15 cellular contexts compared by ENCODE assay signal in genomic region chr1:20614130-20614579, GRCh38. TPM values are rescaled to one million over a fixed set of nuclear protein-coding genes. Genes with fewer than 3 reads are reported as not detected.
DNase-seq lines count a peak whose midpoint lies in the region; ATAC-seq and TF ChIP-seq lines count a peak whose summit lies in the region.
"Had no signal": no experiment of that assay in that cellular context is flagged by ENCODE, and none has a peak within 500 bp of the region (broad histone marks: within the 10 kb centered on the region; RNA-seq: fewer than 3 reads in every experiment).

No MANE protein-coding gene starts in this region.

- H3K9me2 ChIP-seq in GM23338 (ENCODE audit: insufficient read depth) = no peaks in the 10 kb centered on the region

- H3K4me3 Mint-ChIP-seq in GM23338 = no peak overlapping the region
- H3K4me3 Mint-ChIP-seq: activated CD4-positive, alpha-beta memory T cell treated with anti-CD3 and anti-CD28 coated beads for 36 hours had no signal

- H2AFZ ChIP-seq in GM23338 = peak overlapping the region; percentile 90

- peaks cover 4% of the 10 kb centered on the region for H3K27me3 Mint-ChIP-seq in GM23338 (ENCODE audit: insufficient read depth, low read depth, poor library complexity)

- TF ChIP-seq CTCF in GM23338 (conservative IDR thresholded peaks at IDR 0.05; ENCODE audit: low read depth in 2 of 2) = no peak
- TF ChIP-seq CTCF in foreskin keratinocyte (conservative IDR thresholded peaks at IDR 0.05) = no peak
- TF ChIP-seq CTCF in sigmoid colon (IDR thresholded peaks at IDR 0.05) = no peak

- H3K27ac Mint-ChIP-seq in GM23338 = peak overlapping the region; percentile 13
- H3K27ac Mint-ChIP-seq: activated CD4-positive, alpha-beta memory T cell treated with anti-CD3 and anti-CD28 coated beads for 36 hours had no signal

- TF ChIP-seq POLR2A in sigmoid colon (IDR thresholded peaks at IDR 0.05) = no peak

- H3K79me2 ChIP-seq in GM23338 (replicated peaks; ENCODE audit: insufficient read depth) = no peaks in the 10 kb centered on the region

- no peaks in the 10 kb centered on the region for H4K20me1 ChIP-seq in GM23338 (replicated peaks; ENCODE audit: insufficient read depth)
- H4K20me1 ChIP-seq: BLaER1 had no signal

- DNase-seq in GM23338 (ENCODE audit: low spot score) = no peak
- DNase-seq in foreskin keratinocyte = no peak
- no peak for DNase-seq in sigmoid colon
- no peak for DNase-seq in SIG-M5 (lab: John Stamatoyannopoulos, UW)
- no peak for DNase-seq in NCI-H446 treated with DMSO at 0.1 percent for 48 hours (lab: John Stamatoyannopoulos, UW)
- no peak for DNase-seq in activated gamma-delta T cell (lab: John Stamatoyannopoulos, UW)
- DNase-seq: activated CD4-positive, alpha-beta memory T cell treated with anti-CD3 and anti-CD28 coated beads for 36 hours; activated effector memory CD4-positive, alpha-beta T cell treated with anti-CD3 and anti-CD28 coated beads, Interleukin-2, amount 50 U/mL, for 16 hours; DND-41; ovary had no signal

- ATAC-seq in GM23338 = no peak
- no peak for ATAC-seq in SK-N-SH treated with all-trans-retinoic acid at 6 μM for 48 hours
- ATAC-seq in foreskin keratinocyte = no peak
- ATAC-seq in HG03457 (IDR thresholded peaks at IDR 0.05; ENCODE audit: unreplicated experiment) = no peak
- ATAC-seq: body of pancreas had no signal

- H3K27ac ChIP-seq in GM23338 (ENCODE audit: low read depth) (peak overlapping the region; percentile 79), foreskin keratinocyte (peak overlapping the region; percentile 84), sigmoid colon (peak overlapping the region; percentile 59 to 79 (median 76))
- H3K27ac ChIP-seq: BLaER1, body of pancreas, ovary had no signal

- H3K4me2 ChIP-seq in GM23338 = no peak overlapping the region
- H3K4me2 ChIP-seq: BLaER1 had no signal

- H3K9me3 ChIP-seq in sigmoid colon = no peaks in the 10 kb centered on the region
- H3K9me3 ChIP-seq: BLaER1, body of pancreas, ovary had no signal

- peaks cover 26% of the 10 kb centered on the region; the same call in 2 of the 3 replicates for H3K4me1 Mint-ChIP-seq in GM23338

- no peak overlapping the region for H3K4me3 ChIP-seq in GM23338
- H3K4me3 ChIP-seq in sigmoid colon = no peak overlapping the region
- H3K4me3 ChIP-seq: BLaER1, body of pancreas, ovary had no signal

- H3K27me3 ChIP-seq in GM23338 (ENCODE audit: insufficient read depth) (no peaks in the 10 kb centered on the region), foreskin keratinocyte (no peaks in the 10 kb centered on the region), sigmoid colon (no peaks in the 10 kb centered on the region)
- H3K27me3 ChIP-seq: BLaER1, body of pancreas, ovary had no signal

- intact Hi-C loops in sigmoid colon (cut with DNase I) = no loop called here

- 23 to 64% methylated on average over 3 of the region's 3 CpGs for WGBS in sigmoid colon, 2 donors

- no peaks in the 10 kb centered on the region for H3K36me3 Mint-ChIP-seq in GM23338 (ENCODE audit: low read depth)
- H3K36me3 Mint-ChIP-seq: activated CD4-positive, alpha-beta memory T cell treated with anti-CD3 and anti-CD28 coated beads for 36 hours had no signal

- peaks cover 17% of the 10 kb centered on the region; the same call in 1 of the 2 replicates for H3K4me1 ChIP-seq in GM23338 (ENCODE audit: insufficient read depth)
- peaks cover 16% of the 10 kb centered on the region for H3K4me1 ChIP-seq in foreskin keratinocyte
- H3K4me1 ChIP-seq in sigmoid colon = peaks cover 0 to 27% (median 15%) of the 10 kb centered on the region in 4 donors
- H3K4me1 ChIP-seq: BLaER1, body of pancreas had no signal

- TF ChIP-seq EP300 in sigmoid colon (IDR thresholded peaks at IDR 0.05) = no peak

- H3K36me3 ChIP-seq in GM23338 (ENCODE audit: insufficient read depth) (no peaks in the 10 kb centered on the region), sigmoid colon (no peaks in the 10 kb centered on the region)
- H3K36me3 ChIP-seq: BLaER1, ovary had no signal

- H3F3A ChIP-seq in GM23338 (replicated peaks; ENCODE audit: low read depth) = peaks cover 7% of the 10 kb centered on the region; the same call in 1 of the 2 replicates

- H3K9me3 Mint-ChIP-seq in GM23338 = no peaks in the 10 kb centered on the region; the same call in 2 of the 3 replicates
- H3K9me3 Mint-ChIP-seq: activated CD4-positive, alpha-beta memory T cell treated with anti-CD3 and anti-CD28 coated beads for 36 hours had no signal

TF ChIP-seq in GM23338, 12 proteins besides CTCF, POLR2A, EP300 and RAD21 (continues in another document):
- no peak for TF ChIP-seq JUNB (IDR thresholded peaks at IDR 0.05; ENCODE audit: unreplicated experiment)
- no peak for TF ChIP-seq ZNF114 (CRISPR knock-in tag; IDR thresholded peaks at IDR 0.05)
- TF ChIP-seq ETS1 (IDR thresholded peaks at IDR 0.05) = no peak
- no peak for TF ChIP-seq EZH2 (IDR thresholded peaks at IDR 0.05; ENCODE audit: low read depth, unreplicated experiment)

TF ChIP-seq in SK-N-SH treated with all-trans-retinoic acid at 6 μM for 48 hours, 23 proteins besides CTCF, POLR2A, EP300 and RAD21:
- TF ChIP-seq ISL1 (CRISPR knock-in tag; IDR thresholded peaks at IDR 0.05) = 0 out of 2 replicates have a peak, but pooled peaks have one; percentile 16
- TF ChIP-seq CSRNP3 (CRISPR knock-in tag; IDR thresholded peaks at IDR 0.05) = no peak

RNA-seq across cellular contexts. Expression of gene PINK1, which starts 19.1 kb away (rescaled TPM):
- total RNA-seq in GM23338 (2014; rRNA removed; shearing (Covaris generic)) = 34.5 and 42.7 TPM in 2 replicates
- polyA plus RNA-seq in GM23338 (2016; fragmentation: Nextera tagmentation; extraction: Ambion mirVana) (18.3 and 20.8 TPM in 2 replicates), foreskin keratinocyte (51.2 and 55.1 TPM in 2 replicates), sigmoid colon (100 to 1,000 TPM in 2 of 3 donors, 10 to 100 TPM in 1; 60.1 to 149 (median 144) TPM)
- total RNA-seq in foreskin keratinocyte (55.8 and 56.8 TPM in 2 replicates), sigmoid colon (100 to 1,000 TPM; 137 to 179 (median 161) TPM)

RNA-seq across cellular contexts. Expression of gene CDA, which starts 25.3 kb away (rescaled TPM):
- 1.7 and 2.5 TPM in 2 replicates for total RNA-seq in GM23338 (2014; rRNA removed; shearing (Covaris generic))
- polyA plus RNA-seq in GM23338 (2016; fragmentation: Nextera tagmentation; extraction: Ambion mirVana) = 13.6 and 16.4 TPM in 2 replicates
- 23.6 and 59.1 TPM in 2 replicates for total RNA-seq in foreskin keratinocyte
- polyA plus RNA-seq in foreskin keratinocyte = 72.2 and 142 TPM in 2 replicates
- 1 to 10 TPM; 1.3 to 4.3 (median 2.5) TPM for total RNA-seq in sigmoid colon
- polyA plus RNA-seq in sigmoid colon = 100 to 1,000 TPM in 1 of 3 donors, 10 to 100 TPM in 2; 61.6 to 272 (median 82.9) TPM
- total RNA-seq: activated CD4-positive, alpha-beta memory T cell treated with anti-CD3 and anti-CD28 coated beads for 36 hours; body of pancreas; T-helper 2 cell treated with Interferon-gamma antibody and Interleukin-4, amounts not matched to agents 100 ng/mL and 5 ng/mL, for 36 hours had no signal

RNA-seq across cellular contexts. Expression of gene DDOST, which starts 47.0 kb away (rescaled TPM):
- 242 and 270 TPM in 2 replicates for total RNA-seq in GM23338 (2014; rRNA removed; shearing (Covaris generic))
- 145 and 151 TPM in 2 replicates for polyA plus RNA-seq in GM23338 (2016; fragmentation: Nextera tagmentation; extraction: Ambion mirVana)
- total RNA-seq in foreskin keratinocyte = 239 and 240 TPM in 2 replicates
- polyA plus RNA-seq in foreskin keratinocyte = 248 and 264 TPM in 2 replicates
- total RNA-seq in sigmoid colon = 10 to 100 TPM; 87.8 to 98.9 (median 91.1) TPM
- 100 to 1,000 TPM in 1 of 3 donors, 10 to 100 TPM in 2; 61.3 to 243 (median 77.0) TPM for polyA plus RNA-seq in sigmoid colon
